Comparison of ENCODE assay signal across 9 cellular contexts in genomic region chr12:62866451-62867082, GRCh38.
DNase-seq lines count a peak whose midpoint lies in the region; ATAC-seq, FAIRE-seq and TF ChIP-seq lines count a peak whose summit lies in the region.
"Had no signal": no experiment of that assay in that cellular context is flagged by ENCODE, and none has a peak within 500 bp of the region (broad histone marks: within the 10 kb centered on the region; RNA-seq: fewer than 3 reads in every experiment).

No MANE protein-coding gene starts in this region.

- H2AFZ ChIP-seq in K562 (ENCODE audit: low read depth, low read length), result no peak overlapping the region

- CTCF ChIA-PET in K562 (lab: Yijun Ruan, JAX; ENCODE audit: low intra/inter-chr PET ratio), result no interaction called here

- no peak overlapping the region for H3K27ac ChIP-seq in K562 (ENCODE audit: extremely low read depth, low read depth, low read length)
- H3K27ac ChIP-seq in upper lobe of right lung, result no peak overlapping the region

- intact Hi-C loops in K562 (cut with micrococcal nuclease) (no loop called here), upper lobe of right lung (cut with DNase I) (no loop called here), posterior vena cava (cut with DNase I) (no loop called here)

- no peak overlapping the region for H3K4me2 ChIP-seq in K562 (ENCODE audit: insufficient read depth, low read length)

- TF ChIP-seq POLR2A in K562 (conservative IDR thresholded peaks at IDR 0.05), result no peak

- H3K36me3 ChIP-seq in K562 (ENCODE audit: control insufficient read depth, insufficient read depth, low read length), result no peaks in the 10 kb centered on the region
- no peaks in the 10 kb centered on the region for H3K36me3 ChIP-seq in upper lobe of right lung

- no peak for TF ChIP-seq EP300 in K562 (IDR thresholded peaks at IDR 0.05; ENCODE audit: low read length)

- TF ChIP-seq CTCF in K562 (IDR thresholded peaks at IDR 0.05 in 2 of 3, conservative IDR thresholded peaks at IDR 0.05 in 1 of 3; ENCODE audit: insufficient read depth in 2 of 3, low read depth in 1 of 3, low read length in 3 of 3) (no peak), upper lobe of right lung (IDR thresholded peaks at IDR 0.05) (no peak)

- H3K9me1 ChIP-seq in K562 (ENCODE audit: control insufficient read depth, insufficient read depth, low read length), result no peaks in the 10 kb centered on the region

- in situ Hi-C loops in K562 (cut with MboI), result no loop called here

- H3K4me3 ChIP-seq in K562 (no peak overlapping the region), upper lobe of right lung (no peak overlapping the region)

- no peaks in the 10 kb centered on the region for H3K27me3 ChIP-seq in K562 (ENCODE audit: control insufficient read depth in 2 of 2, insufficient read depth in 2 of 2, low read length in 2 of 2)
- H3K27me3 ChIP-seq in upper lobe of right lung, result no peaks in the 10 kb centered on the region

- 11% methylated on average over 4 of the region's 4 CpGs for WGBS in K562 (ENCODE audit: insufficient coverage, low coverage, missing lambda C conversion rate)

- peak; percentile 58 for FAIRE-seq in K562 (lab: Jason Lieb, UNC)
- FAIRE-seq: GM12891 had no signal

- H3K4me1 ChIP-seq in K562 (replicated peaks in 1 of 2; ENCODE audit: control insufficient read depth in 2 of 2, insufficient read depth in 2 of 2, low read length in 2 of 2) (peaks cover 7 to 12% of the 10 kb centered on the region in 2 experiments; a peak in 3 of 5 replicates), upper lobe of right lung (peaks cover 7% of the 10 kb centered on the region)

- H4K20me1 ChIP-seq in K562 (replicated peaks; ENCODE audit: control insufficient read depth, insufficient read depth, low read length), result no peaks in the 10 kb centered on the region

- no TSS peak for BruUV-seq in K562 (replicated peaks; lab: Mats Ljungman, UMichigan)

- TF ChIP-seq RAD21 in K562 (CRISPR knock-in tag; conservative IDR thresholded peaks at IDR 0.05 in 1 of 2, IDR thresholded peaks at IDR 0.05 in 1 of 2), result no peak

- POLR2A ChIA-PET in K562 (lab: Yijun Ruan, JAX), result interaction anchor here (0.5 kb wide), 1 partner anchor 8 kb away, joined by 3 read pairs; no protein-coding TSS in a partner anchor

- H3K79me2 ChIP-seq in K562 (ENCODE audit: control insufficient read depth, insufficient read depth, low read length), result no peaks in the 10 kb centered on the region

- H3K9ac ChIP-seq in K562 (ENCODE audit: insufficient read depth in 1 of 2, low read depth in 2 of 2, low read length in 2 of 2), result no peak overlapping the region

- DNase-seq in HT-29 (ENCODE audit: low spot score) (peak; percentile 24), K562 (ENCODE audit: extremely low read depth in 1 of 4, low spot score in 3 of 4) (peak in 1 of 4 experiments; percentile 17), iPS-NIHi7 (ENCODE audit: extremely low spot score) (peak; percentile 57), upper lobe of right lung (no peak), anterior cingulate cortex (lab: John Stamatoyannopoulos, UW) (no peak), posterior vena cava (ENCODE audit: low spot score) (no peak)
- DNase-seq: activated CD8-positive, alpha-beta memory T cell treated with anti-CD3 and anti-CD28 coated beads, Interleukin-2, amount 50 U/mL, for 48 hours had no signal

- H3K9me3 ChIP-seq in K562 (replicated peaks; ENCODE audit: control insufficient read depth, insufficient read depth, low read depth, low read length), result no peaks in the 10 kb centered on the region
- H3K9me3 ChIP-seq in upper lobe of right lung, result no peaks in the 10 kb centered on the region

- ATAC-seq in K562 (peak; percentile 53), upper lobe of right lung (peak; percentile 78), GM21619 (IDR thresholded peaks at IDR 0.05; ENCODE audit: unreplicated experiment) (no peak)

TF ChIP-seq in K562, 482 proteins besides CTCF, POLR2A, EP300 and RAD21:
- TF ChIP-seq ZZZ3 (IDR thresholded peaks at IDR 0.05) (no peak), HMBOX1 (IDR thresholded peaks at IDR 0.05) (peak; percentile 75)

Comparison
In these comparisons a context has a peak if more than half of its experiments do, and no peak if none do; other contexts are left out.
1. DNase-seq: peak in HT-29 (single experiment) and iPS-NIHi7 (single experiment); none in upper lobe of right lung (single experiment), anterior cingulate cortex (0 of 58) and posterior vena cava (single experiment).